27 cellular contexts compared by ENCODE assay signal in the genomic region with DNA sequence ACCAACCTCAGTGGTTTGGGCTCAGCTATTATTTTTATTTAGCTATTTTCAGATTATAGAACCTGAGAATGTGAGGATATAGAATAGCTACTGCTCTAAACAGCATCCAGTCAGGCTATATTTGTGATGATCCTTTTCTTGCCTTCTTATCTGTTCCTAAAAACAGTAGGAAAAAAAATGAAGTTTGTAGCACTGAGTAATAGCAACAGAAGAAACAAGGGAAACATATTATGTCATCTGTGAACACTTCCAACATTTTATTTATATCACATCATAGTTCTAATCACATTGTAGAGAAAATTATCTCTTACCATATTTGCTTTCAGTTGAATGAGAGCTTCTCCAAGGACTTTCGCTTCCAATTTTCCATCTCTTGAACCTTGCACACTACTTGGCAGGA.
A peak's percentile ranks its signal among the peaks of the same experiment; 100 is the strongest.
DNase-seq lines count a peak whose midpoint lies in the region; FAIRE-seq and TF ChIP-seq lines count a peak whose summit lies in the region.
"Had no signal": no experiment of that assay in that cellular context is flagged by ENCODE, and none has a peak within 500 bp of the region (broad histone marks: within the 10 kb centered on the region; RNA-seq: fewer than 3 reads in every experiment).

No MANE protein-coding gene starts in this region.

- no peaks in the 10 kb centered on the region for H3K36me3 Mint-ChIP-seq in neural progenitor cell
- H3K36me3 Mint-ChIP-seq: CD14-positive monocyte; CD4-positive, alpha-beta memory T cell; CD4-positive, CD25-positive, alpha-beta regulatory T cell; CD8-positive, alpha-beta memory T cell had no signal

- H3K27ac ChIP-seq in PC-9 (no peak overlapping the region), neural progenitor cell (no peak overlapping the region)
- H3K27ac ChIP-seq: BLaER1 had no signal

- H3K27me3 ChIP-seq in PC-9 (ENCODE audit: insufficient read depth, low read depth) = no peaks in the 10 kb centered on the region
- no peaks in the 10 kb centered on the region for H3K27me3 ChIP-seq in neural progenitor cell
- H3K27me3 ChIP-seq: BE2C, BLaER1 had no signal

- no peaks in the 10 kb centered on the region for H3K36me3 ChIP-seq in PC-9 (ENCODE audit: low read depth)
- H3K36me3 ChIP-seq in neural progenitor cell = no peaks in the 10 kb centered on the region
- H3K36me3 ChIP-seq: BE2C, BLaER1 had no signal

- H3F3A ChIP-seq in PC-9 (ENCODE audit: insufficient read depth, low read depth) (no peaks in the 10 kb centered on the region), neural progenitor cell (ENCODE audit: low read depth) (no peaks in the 10 kb centered on the region)

- no peak for FAIRE-seq in HTR-8/SVneo (lab: Jason Lieb, UNC)
- FAIRE-seq: A204.1, GM12878, GM12892, GM18507 had no signal

- H3K4me1 ChIP-seq in PC-9 (replicated peaks; ENCODE audit: insufficient read depth) = no peaks in the 10 kb centered on the region
- H3K4me1 ChIP-seq in neural progenitor cell = no peaks in the 10 kb centered on the region
- H3K4me1 ChIP-seq: BE2C, BLaER1 had no signal

- no peaks in the 10 kb centered on the region for H3K9me3 ChIP-seq in PC-9 (ENCODE audit: insufficient read depth, low read depth)
- H3K9me3 ChIP-seq in neural progenitor cell (ENCODE audit: low read depth) = no peaks in the 10 kb centered on the region
- H3K9me3 ChIP-seq: BE2C, BLaER1 had no signal

- no peak overlapping the region for H3K4me3 Mint-ChIP-seq in neural progenitor cell
- H3K4me3 Mint-ChIP-seq: CD14-positive monocyte; CD4-positive, alpha-beta memory T cell; CD4-positive, CD25-positive, alpha-beta regulatory T cell; CD8-positive, alpha-beta memory T cell had no signal

- H3K4me3 ChIP-seq in PC-9 (no peak overlapping the region), neural progenitor cell (no peak overlapping the region)
- H3K4me3 ChIP-seq: BLaER1, GM12878 had no signal

- peaks cover 7% of the 10 kb centered on the region for H3K9me3 Mint-ChIP-seq in neural progenitor cell

- H3K4me1 Mint-ChIP-seq in neural progenitor cell = no peaks in the 10 kb centered on the region
- H3K4me1 Mint-ChIP-seq: CD14-positive monocyte; CD4-positive, alpha-beta memory T cell; CD4-positive, CD25-positive, alpha-beta regulatory T cell; CD8-positive, alpha-beta memory T cell had no signal

- H3K4me2 ChIP-seq in PC-9 (no peak overlapping the region), neural progenitor cell (no peak overlapping the region)
- H3K4me2 ChIP-seq: BLaER1 had no signal

- no TSS peak for BruUV-seq in PC-9 (replicated peaks; lab: Mats Ljungman, UMichigan)

- H3K9me2 ChIP-seq in PC-9 (ENCODE audit: insufficient read depth) = no peaks in the 10 kb centered on the region

- TF ChIP-seq CTCF in PC-9 (conservative IDR thresholded peaks at IDR 0.05) = no peak
- no peak for TF ChIP-seq CTCF in neural progenitor cell (IDR thresholded peaks at IDR 0.05)

- H3K79me2 ChIP-seq in PC-9 (ENCODE audit: low read depth) (no peaks in the 10 kb centered on the region), neural progenitor cell (ENCODE audit: low read depth) (no peaks in the 10 kb centered on the region)

- CTCF ChIA-PET in PC-9 (lab: Charles Lee) = interaction anchor here (0.6 kb wide), 1 partner anchor 71 kb away, joined by 3 read pairs; no protein-coding TSS in a partner anchor

- H2AFZ ChIP-seq in PC-9 (peak overlapping the region; percentile 26; the same call in 1 of the 2 replicates), neural progenitor cell (replicated peaks) (peak overlapping the region; percentile 62)

- POLR2A ChIA-PET in PC-9 (lab: Charles Lee; ENCODE audit: unreplicated experiment) = no interaction called here

- DNase-seq in NCI-H226 (peak; percentile 15), PC-9 (no peak), neural progenitor cell (ENCODE audit: low spot score) (no peak), HTR-8/SVneo (ENCODE audit: insufficient read length, low spot score) (no peak), HPDE6-E6E7 (ENCODE audit: extremely low spot score) (no peak)
- DNase-seq in stimulated activated CD4-positive, alpha-beta T cell treated with anti-CD3 and anti-CD28 coated beads, Interleukin-12 subunit alpha, Interleukin-12 subunit beta, amount 100 ng/mL, for 4 hours = no peak
- DNase-seq: 8988T; ACHN; BE2C; C1 segment of cervical spinal cord; CD4-positive, alpha-beta memory T cell; CD4-positive, CD25-positive, alpha-beta regulatory T cell; CD8-positive, alpha-beta memory T cell; COR-L47; DMS 273 treated with DMSO at 0.1 percent for 48 hours; DMS153; DMS53; DMS79; DND-41; EL; GDM1 had no signal

- H3K9ac ChIP-seq in neural progenitor cell = no peak overlapping the region
- H3K9ac ChIP-seq: BLaER1 had no signal

- H3K27ac Mint-ChIP-seq in neural progenitor cell = no peak overlapping the region
- H3K27ac Mint-ChIP-seq: CD14-positive monocyte; CD4-positive, alpha-beta memory T cell; CD4-positive, CD25-positive, alpha-beta regulatory T cell; CD8-positive, alpha-beta memory T cell had no signal

- H4K20me1 ChIP-seq in PC-9 (ENCODE audit: insufficient read depth) (no peaks in the 10 kb centered on the region), neural progenitor cell (ENCODE audit: low read depth) (no peaks in the 10 kb centered on the region)
- H4K20me1 ChIP-seq: BLaER1 had no signal

- intact Hi-C loops in PC-9 (cut with micrococcal nuclease; ENCODE audit: unreplicated experiment) = no loop called here

- H3K27me3 Mint-ChIP-seq in neural progenitor cell (ENCODE audit: insufficient read depth, low read depth) = no peaks in the 10 kb centered on the region
- H3K27me3 Mint-ChIP-seq: CD4-positive, alpha-beta memory T cell; CD4-positive, CD25-positive, alpha-beta regulatory T cell; CD8-positive, alpha-beta memory T cell had no signal
